8 cellular contexts compared by ENCODE assay signal in the genomic region with DNA sequence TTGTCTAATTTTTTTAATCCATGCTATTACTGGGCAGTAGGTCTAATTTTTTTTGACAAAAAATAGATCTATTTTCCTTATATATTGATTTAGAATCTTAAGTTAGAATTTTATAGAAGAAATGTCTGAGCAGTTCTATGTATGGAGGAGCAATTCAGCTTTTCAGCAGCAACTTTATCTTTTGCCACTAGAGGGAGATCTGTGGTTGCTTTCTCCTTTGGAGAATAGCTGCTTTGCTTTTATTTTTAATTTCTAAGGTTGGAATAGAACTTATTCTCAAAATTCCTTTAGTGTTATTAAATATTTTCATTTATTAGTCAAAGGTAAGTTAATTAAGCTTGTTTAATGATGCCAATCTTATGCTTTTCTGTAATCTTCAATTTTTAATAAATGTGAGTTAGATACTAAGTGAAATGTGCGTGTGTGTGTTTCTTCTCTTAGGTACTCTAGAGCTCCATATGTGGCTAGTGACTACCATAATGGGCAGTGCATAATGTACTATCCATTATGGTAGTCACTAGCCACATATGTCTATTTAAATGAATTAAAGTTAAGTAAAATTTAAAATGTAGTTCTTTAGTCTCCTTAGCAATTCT. TPM values are rescaled to one million over a fixed set of nuclear protein-coding genes. Genes with fewer than 3 reads are reported as not detected.
DNase-seq lines count a peak whose midpoint lies in the region; ATAC-seq and TF ChIP-seq lines count a peak whose summit lies in the region.

No MANE protein-coding gene starts in this region.

- no peak overlapping the region for H2BK20ac ChIP-seq in IMR-90 (ENCODE audit: low read depth, low read length)

- H2BK15ac ChIP-seq in IMR-90 (ENCODE audit: low read depth, low read length), result no peak overlapping the region

- H3K36me3 Mint-ChIP-seq in activated CD8-positive, alpha-beta T cell treated with anti-CD3 and anti-CD28 coated beads for 36 hours (ENCODE audit: low read depth), result no peaks in the 10 kb centered on the region

- H2BK120ac ChIP-seq in IMR-90 (ENCODE audit: low read depth, low read length), result no peak overlapping the region

- no peaks in the 10 kb centered on the region for H4K20me1 ChIP-seq in IMR-90 (ENCODE audit: insufficient read depth, low read length)

- POLR2A ChIA-PET in IMR-90 (lab: Charles Lee; ENCODE audit: unreplicated experiment), result no interaction called here
- POLR2A ChIA-PET in activated CD8-positive, alpha-beta T cell treated with anti-CD3 and anti-CD28 coated beads for 36 hours (lab: Charles Lee), result no interaction called here

- H3K23ac ChIP-seq in IMR-90 (ENCODE audit: low read depth, low read length), result no peak overlapping the region

- no peak overlapping the region for H3K4ac ChIP-seq in IMR-90 (ENCODE audit: low read depth, low read length)

- H3K79me1 ChIP-seq in IMR-90 (ENCODE audit: low read depth in 1 of 2, low read length in 2 of 2), result no peaks in the 10 kb centered on the region

- peak; percentile 69 for ATAC-seq in GM18907 (IDR thresholded peaks at IDR 0.05; ENCODE audit: unreplicated experiment)
- ATAC-seq in IMR-90 (ENCODE audit: low read depth), result peak; percentile 79; the same call in 1 of the 2 replicates
- no peak for ATAC-seq in activated CD8-positive, alpha-beta T cell treated with anti-CD3 and anti-CD28 coated beads for 36 hours
- ATAC-seq in GM19324 (IDR thresholded peaks at IDR 0.05; ENCODE audit: low FRiP score, unreplicated experiment), result no peak

- no peaks in the 10 kb centered on the region for H3K9me1 ChIP-seq in IMR-90 (ENCODE audit: insufficient read depth, low read length)

- TF ChIP-seq RAD21 in IMR-90 (IDR thresholded peaks at IDR 0.05; ENCODE audit: low read length), result peak; percentile 57

- TF ChIP-seq EP300 in transverse colon (IDR thresholded peaks at IDR 0.05; ENCODE audit: low read depth), result no peak

- no peak overlapping the region for H3K56ac ChIP-seq in IMR-90 (ENCODE audit: extremely low read depth, insufficient read depth, low read length)

- no peak overlapping the region for H4K5ac ChIP-seq in IMR-90 (ENCODE audit: low read depth, low read length)

- TF ChIP-seq CTCF in IMR-90 (conservative IDR thresholded peaks at IDR 0.05; ENCODE audit: low read depth, low read length) (peak; percentile 72), transverse colon (IDR thresholded peaks at IDR 0.05) (peak; percentile 34 to 77 (median 54))
- peak; percentile 37 for TF ChIP-seq CTCF in activated CD8-positive, alpha-beta T cell treated with anti-CD3 and anti-CD28 coated beads for 36 hours (IDR thresholded peaks at IDR 0.05)

- DNase-seq in DMS114 treated with DMSO at 0.1 percent for 48 hours (lab: John Stamatoyannopoulos, UW; ENCODE audit: unreplicated experiment) (peak; percentile 32), IMR-90 (peak; percentile 25), iPS-NIHi7 (ENCODE audit: extremely low spot score) (peak; percentile 26), transverse colon (no peak)
- DNase-seq in activated CD8-positive, alpha-beta T cell treated with anti-CD3 and anti-CD28 coated beads for 36 hours, result peak; percentile 2
- DNase-seq in stimulated activated CD4-positive, alpha-beta T cell treated with anti-CD3 and anti-CD28 coated beads, Interleukin-1b, Interleukin-23, amount 100 ng/mL, for 48 hours, result no peak

- dilution Hi-C loops in IMR-90 (cut with HindIII; ENCODE audit: low sequenced_read_pairs, unreplicated experiment), result no loop called here

- H2AK5ac ChIP-seq in IMR-90 (ENCODE audit: low read depth, low read length), result no peak overlapping the region

- no peak overlapping the region for H3K27ac Mint-ChIP-seq in activated CD8-positive, alpha-beta T cell treated with anti-CD3 and anti-CD28 coated beads for 36 hours

- no peak overlapping the region for H3K4me2 ChIP-seq in IMR-90 (ENCODE audit: low read depth, low read length)

- no peak overlapping the region for H2AFZ ChIP-seq in IMR-90 (replicated peaks; ENCODE audit: low read length, poor library complexity)

- no peaks in the 10 kb centered on the region for H3K36me3 ChIP-seq in IMR-90 (ENCODE audit: control insufficient read depth, insufficient read depth, low read length)
- no peaks in the 10 kb centered on the region for H3K36me3 ChIP-seq in transverse colon

- intact Hi-C loops in IMR-90 (cut with micrococcal nuclease), result loop anchor here (1.0 to 10.0 kb wide), 3 partner anchors 76 to 999 kb away; no protein-coding TSS in a partner anchor
- intact Hi-C loops in activated CD8-positive, alpha-beta T cell treated with anti-CD3 and anti-CD28 coated beads for 36 hours (cut with micrococcal nuclease), result loop anchor here (5.0 kb wide), 1 partner anchor 77 kb away; no protein-coding TSS in a partner anchor
- intact Hi-C loops in transverse colon (cut with DNase I; ENCODE audit: low total_unique reads), result no loop called here

- no peak overlapping the region for H3K27ac ChIP-seq in IMR-90 (ENCODE audit: insufficient read depth, low read length)
- H3K27ac ChIP-seq in transverse colon, result no peak overlapping the region

- H3K4me3 ChIP-seq in IMR-90 (ENCODE audit: insufficient read depth, low read depth, low read length) (no peak overlapping the region), transverse colon (no peak overlapping the region)

- no peak overlapping the region for H3K14ac ChIP-seq in IMR-90 (replicated peaks; ENCODE audit: low read depth, low read length)

- no peak overlapping the region for H4K91ac ChIP-seq in IMR-90 (ENCODE audit: insufficient read depth, low read depth, low read length)

- H3K27me3 ChIP-seq in IMR-90 (ENCODE audit: control insufficient read depth, insufficient read depth, low read length), result no peaks in the 10 kb centered on the region
- no peaks in the 10 kb centered on the region for H3K27me3 ChIP-seq in transverse colon

- TF ChIP-seq POLR2A in IMR-90 (IDR thresholded peaks at IDR 0.05; ENCODE audit: low read depth, low read length) (no peak), transverse colon (IDR thresholded peaks at IDR 0.05) (no peak)

- CTCF ChIA-PET in IMR-90 (lab: Yijun Ruan, JAX), result interaction anchor here (0.6 to 1.6 kb wide), 12 partner anchors 9 to 727 kb away, joined by 3 to 6 read pairs (median 4); partner anchors contain the start of gene SLC25A53
- CTCF ChIA-PET in activated CD8-positive, alpha-beta T cell treated with anti-CD3 and anti-CD28 coated beads for 36 hours (lab: Charles Lee), result interaction anchor here (0.6 to 3.2 kb wide), 14 partner anchors 10 to 277 kb away, joined by 3 to 14 read pairs (median 4); partner anchors contain the start of gene FAM199X

- peaks cover 10% of the 10 kb centered on the region for H3K4me1 Mint-ChIP-seq in activated CD8-positive, alpha-beta T cell treated with anti-CD3 and anti-CD28 coated beads for 36 hours (ENCODE audit: low read depth)

- no peaks in the 10 kb centered on the region for H3K27me3 Mint-ChIP-seq in activated CD8-positive, alpha-beta T cell treated with anti-CD3 and anti-CD28 coated beads for 36 hours

- in situ Hi-C loops in IMR-90 (cut with MboI; ENCODE audit: low sequenced_read_pairs) (no loop called here), transverse colon (cut with MboI; ENCODE audit: low pct_ligation_motif_present in 1 of 4, low pct_unique_long_range_greater_than_20kb in 1 of 4, low sequenced_read_pairs in 3 of 4) (no loop called here)

- H3K9ac ChIP-seq in IMR-90 (ENCODE audit: low read depth, low read length), result no peak overlapping the region

- no peaks in the 10 kb centered on the region for H3K9me3 Mint-ChIP-seq in activated CD8-positive, alpha-beta T cell treated with anti-CD3 and anti-CD28 coated beads for 36 hours

- H2AK9ac ChIP-seq in IMR-90 (replicated peaks; ENCODE audit: low read depth, low read length, poor library complexity), result no peak overlapping the region

- no peak overlapping the region for H3K4me3 Mint-ChIP-seq in activated CD8-positive, alpha-beta T cell treated with anti-CD3 and anti-CD28 coated beads for 36 hours

- H3K4me1 ChIP-seq in IMR-90 (ENCODE audit: control insufficient read depth, insufficient read depth, low read length), result no peaks in the 10 kb centered on the region
- H3K4me1 ChIP-seq in transverse colon, result no peaks in the 10 kb centered on the region

- no peak overlapping the region for H2BK5ac ChIP-seq in IMR-90 (ENCODE audit: low read depth, low read length, poor library complexity, severe bottlenecking)

- H4K8ac ChIP-seq in IMR-90 (ENCODE audit: low read depth in 2 of 2, low read length in 2 of 2), result no peak overlapping the region

- WGBS in IMR-90 (ENCODE audit: extremely low coverage in 2 of 2, insufficient read length in 1 of 2), 2 experiments, result no CpG with 5 or more reads among the region's 1 CpG
- WGBS in transverse colon (ENCODE audit: low coverage in 1 of 2), 2 donors, result 92 to 100% methylated on average over 1 of the region's 1 CpG

- no TSS peak for BruUV-seq in IMR-90 (replicated peaks; lab: Mats Ljungman, UMichigan)

- H3K9me3 ChIP-seq in IMR-90 (ENCODE audit: control insufficient read depth, insufficient read depth, low read length), result no peaks in the 10 kb centered on the region
- H3K9me3 ChIP-seq in transverse colon, result no peaks in the 10 kb centered on the region

- no peak overlapping the region for H3K18ac ChIP-seq in IMR-90 (ENCODE audit: low read depth, low read length)

TF ChIP-seq in IMR-90, 13 proteins besides CTCF, POLR2A, EP300 and RAD21:
- TF ChIP-seq SMC3 (IDR thresholded peaks at IDR 0.05; ENCODE audit: low read depth, low read length) (peak; percentile 52), MAFK (IDR thresholded peaks at IDR 0.05; ENCODE audit: low read depth, low read length) (no peak), BHLHE40 (IDR thresholded peaks at IDR 0.05; ENCODE audit: low read depth, low read length) (no peak)

RNA-seq across cellular contexts. Expression of gene FAM199X, which starts 29.3 kb away (rescaled TPM):
- total RNA-seq in IMR-90 (2012; rRNA removed) (13.8 and 25.3 TPM in 2 replicates), transverse colon (10 to 100 TPM; 10.8 to 37.2 (median 25.4) TPM)
- polyA plus RNA-seq in IMR-90 (2012; rRNA removed), result 2.8 and 4.0 TPM in 2 replicates
- 0.65 and 0.79 TPM in 2 replicates for polyA plus RNA-seq in IMR-90 (2012; cell fraction: cytosol; rRNA removed)
- 0.72 and 4.7 TPM in 2 replicates for polyA plus RNA-seq in IMR-90 (2012; cell fraction: nucleus; rRNA removed; ENCODE audit: low replicate concordance)
- total RNA-seq in activated CD8-positive, alpha-beta T cell treated with anti-CD3 and anti-CD28 coated beads for 36 hours, result 1 to 10 TPM; 6.9 to 8.0 TPM

RNA-seq across cellular contexts. Expression of gene SLC25A53, which starts 38.8 kb away (rescaled TPM):
- total RNA-seq in IMR-90 (2012; rRNA removed), result 5.8 and 5.9 TPM in 2 replicates
- polyA plus RNA-seq in IMR-90 (2012; rRNA removed), result 3.7 and 4.4 TPM in 2 replicates
- polyA plus RNA-seq in IMR-90 (2012; cell fraction: cytosol; rRNA removed), result 2.1 and 2.4 TPM in 2 replicates
- 1.5 and 3.2 TPM in 2 replicates for polyA plus RNA-seq in IMR-90 (2012; cell fraction: nucleus; rRNA removed; ENCODE audit: low replicate concordance)
- 1 to 10 TPM; 4.4 to 4.7 TPM for total RNA-seq in activated CD8-positive, alpha-beta T cell treated with anti-CD3 and anti-CD28 coated beads for 36 hours
- total RNA-seq in transverse colon, result 10 to 100 TPM in 2 of 4 donors, not detected in 2; 17.1 to 23.3 TPM

RNA-seq across cellular contexts. Expression of gene ESX1, which starts 59.1 kb away (rescaled TPM):
- not detected in 2 replicates for total RNA-seq in IMR-90 (2012; rRNA removed)
- not detected in 2 replicates for polyA plus RNA-seq in IMR-90 (2012; rRNA removed)
- polyA plus RNA-seq in IMR-90 (2012; cell fraction: cytosol; rRNA removed), result not detected in 2 replicates
- not detected in 2 replicates for polyA plus RNA-seq in IMR-90 (2012; cell fraction: nucleus; rRNA removed; ENCODE audit: low replicate concordance)
- total RNA-seq in activated CD8-positive, alpha-beta T cell treated with anti-CD3 and anti-CD28 coated beads for 36 hours, result not detected
- total RNA-seq in transverse colon, result not detected

Comparison
In these comparisons a context has a peak if more than half of its experiments do, and no peak if none do; other contexts are left out.
1. DNase-seq: peak in DMS114 treated with DMSO at 0.1 percent for 48 hours (single experiment), IMR-90 (single experiment), activated CD8-positive, alpha-beta T cell treated with anti-CD3 and anti-CD28 coated beads for 36 hours (single experiment) and iPS-NIHi7 (single experiment); none in transverse colon (single experiment) and stimulated activated CD4-positive, alpha-beta T cell treated with anti-CD3 and anti-CD28 coated beads, Interleukin-1b, Interleukin-23, amount 100 ng/mL, for 48 hours (single experiment).
2. ATAC-seq: peak in GM18907 (single experiment) and IMR-90 (single experiment); none in activated CD8-positive, alpha-beta T cell treated with anti-CD3 and anti-CD28 coated beads for 36 hours (single experiment) and GM19324 (single experiment).
3. Peak in every context shown above with its lines, with median percentiles within 50 percentile points of each other: CTCF ChIP-seq.